17 cellular contexts compared by ENCODE assay signal in genomic region chr3:159917141-159917540, GRCh38.
DNase-seq lines count a peak whose midpoint lies in the region; ATAC-seq, FAIRE-seq and TF ChIP-seq lines count a peak whose summit lies in the region.
"Had no signal": no experiment of that assay in that cellular context is flagged by ENCODE, and none has a peak within 500 bp of the region (broad histone marks: within the 10 kb centered on the region; RNA-seq: fewer than 3 reads in every experiment).

No MANE protein-coding gene starts in this region.

- no peak overlapping the region for H3K18ac ChIP-seq in mesenchymal stem cell (ENCODE audit: low read depth in 1 of 2, low read length in 2 of 2)

- no peak overlapping the region for H3K23ac ChIP-seq in mesenchymal stem cell (ENCODE audit: low read length in 2 of 2)

- H4K20me1 ChIP-seq in PC-9 (ENCODE audit: insufficient read depth): no peaks in the 10 kb centered on the region
- H4K20me1 ChIP-seq: BLaER1 had no signal

- peak; percentile 51 for FAIRE-seq in GM19239 (lab: Jason Lieb, UNC)

- no peaks in the 10 kb centered on the region for H3K36me3 ChIP-seq in PC-9 (ENCODE audit: low read depth)
- H3K36me3 ChIP-seq in mesenchymal stem cell (ENCODE audit: control insufficient read depth in 1 of 2, insufficient read depth in 2 of 2, low read depth in 1 of 2, low read length in 2 of 2): no peaks in the 10 kb centered on the region
- H3K36me3 ChIP-seq: BLaER1 had no signal

- no peaks in the 10 kb centered on the region for H3K36me3 Mint-ChIP-seq in type B pancreatic cell
- H3K36me3 Mint-ChIP-seq: CD4-positive, CD25-positive, alpha-beta regulatory T cell; CD8-positive, alpha-beta T cell had no signal

- H3K9me3 ChIP-seq in PC-9 (ENCODE audit: insufficient read depth, low read depth) (0 out of 2 replicates have a peak, but pooled peaks cover 3% of the 10 kb centered on the region), mesenchymal stem cell (ENCODE audit: control insufficient read depth, low read length) (no peaks in the 10 kb centered on the region)
- H3K9me3 ChIP-seq: BLaER1, Caco-2 had no signal

- H3K4me3 ChIP-seq in PC-9 (no peak overlapping the region), mesenchymal stem cell (ENCODE audit: insufficient read depth in 1 of 2, low read depth in 1 of 2, low read length in 2 of 2) (no peak overlapping the region)
- H3K4me3 ChIP-seq: BLaER1, GM23248 had no signal

- no peak overlapping the region for H4K8ac ChIP-seq in mesenchymal stem cell (ENCODE audit: low read length)

- H2BK15ac ChIP-seq in mesenchymal stem cell (ENCODE audit: low read depth, poor library complexity, severe bottlenecking): no peak overlapping the region

- H3K27me3 ChIP-seq in PC-9 (ENCODE audit: insufficient read depth, low read depth) (no peaks in the 10 kb centered on the region), mesenchymal stem cell (ENCODE audit: control insufficient read depth in 1 of 2, insufficient read depth in 1 of 2, low read length in 2 of 2) (no peaks in the 10 kb centered on the region)
- H3K27me3 ChIP-seq: BLaER1 had no signal

- intact Hi-C loops in PC-9 (cut with micrococcal nuclease; ENCODE audit: unreplicated experiment): no loop called here

- peaks cover 13% of the 10 kb centered on the region for H3K4me1 ChIP-seq in PC-9 (replicated peaks; ENCODE audit: insufficient read depth)
- peaks cover 7% of the 10 kb centered on the region for H3K4me1 ChIP-seq in mesenchymal stem cell (ENCODE audit: control insufficient read depth, insufficient read depth, low read depth, low read length)
- H3K4me1 ChIP-seq: BLaER1 had no signal

- whole genome bisulfite sequencing in mesenchymal stem cell: 100% methylated on average over 1 of the region's 2 CpGs

- no peak overlapping the region for H4K91ac ChIP-seq in mesenchymal stem cell (ENCODE audit: low read length)

- peaks cover 5% of the 10 kb centered on the region; the same call in 1 of the 2 replicates for H3F3A ChIP-seq in PC-9 (ENCODE audit: insufficient read depth, low read depth)

- H3K27me3 Mint-ChIP-seq in type B pancreatic cell: no peaks in the 10 kb centered on the region
- H3K27me3 Mint-ChIP-seq: B cell had no signal

- H3K79me2 ChIP-seq in PC-9 (ENCODE audit: low read depth): no peaks in the 10 kb centered on the region

- no peaks in the 10 kb centered on the region for H3K9me2 ChIP-seq in PC-9 (ENCODE audit: insufficient read depth)

- H3K9ac ChIP-seq in mesenchymal stem cell (ENCODE audit: low read length): no peak overlapping the region
- H3K9ac ChIP-seq: BLaER1, GM23248 had no signal

- no peaks in the 10 kb centered on the region for H3K4me1 Mint-ChIP-seq in type B pancreatic cell (ENCODE audit: unreplicated experiment)

- H2BK12ac ChIP-seq in mesenchymal stem cell (ENCODE audit: low read length in 2 of 2): no peak overlapping the region

- BruUV-seq in PC-9 (replicated peaks; lab: Mats Ljungman, UMichigan): no TSS peak

- no peak overlapping the region for H3K4ac ChIP-seq in mesenchymal stem cell (ENCODE audit: low read depth in 1 of 2, low read length in 2 of 2)

- H2BK120ac ChIP-seq in mesenchymal stem cell (ENCODE audit: low read depth, low read length): no peak overlapping the region

- H3K9me3 Mint-ChIP-seq in type B pancreatic cell: peaks cover 4% of the 10 kb centered on the region
- H3K9me3 Mint-ChIP-seq: CD8-positive, alpha-beta T cell; H9 had no signal

- no peak overlapping the region for H3K14ac ChIP-seq in mesenchymal stem cell (ENCODE audit: low read length in 2 of 2)

- H3K4me2 ChIP-seq in PC-9 (no peak overlapping the region), mesenchymal stem cell (ENCODE audit: low read length, poor library complexity, severe bottlenecking) (no peak overlapping the region)
- H3K4me2 ChIP-seq: BLaER1 had no signal

- CTCF ChIA-PET in PC-9 (lab: Charles Lee): no interaction called here

- TF ChIP-seq CTCF in PC-9 (conservative IDR thresholded peaks at IDR 0.05) (no peak), type B pancreatic cell (conservative IDR thresholded peaks at IDR 0.05) (no peak)

- no peaks in the 10 kb centered on the region for H3K79me1 ChIP-seq in mesenchymal stem cell (replicated peaks; ENCODE audit: low read length, poor library complexity, severe bottlenecking)

- POLR2A ChIA-PET in PC-9 (lab: Charles Lee; ENCODE audit: unreplicated experiment): no interaction called here

- no peak overlapping the region for H3K27ac Mint-ChIP-seq in type B pancreatic cell
- H3K27ac Mint-ChIP-seq: B cell; CD4-positive, CD25-positive, alpha-beta regulatory T cell; CD8-positive, alpha-beta T cell; H9 had no signal

- H3K27ac ChIP-seq in PC-9 (no peak overlapping the region), mesenchymal stem cell (ENCODE audit: low read length, poor library complexity, severe bottlenecking) (no peak overlapping the region)
- H3K27ac ChIP-seq: BLaER1, C4-2B, GM23248 had no signal

- peak overlapping the region; percentile 1 for H2AK5ac ChIP-seq in mesenchymal stem cell (ENCODE audit: low read length, severe bottlenecking)

- H2BK5ac ChIP-seq in mesenchymal stem cell (ENCODE audit: low read depth, low read length, poor library complexity, severe bottlenecking): no peak overlapping the region

- ATAC-seq in GM21737 (IDR thresholded peaks at IDR 0.05; ENCODE audit: unreplicated experiment): no peak
- no peak for ATAC-seq in GM21515 (IDR thresholded peaks at IDR 0.05; ENCODE audit: unreplicated experiment)
- ATAC-seq: CD8-positive, alpha-beta T cell; HCT116 had no signal

- DNase-seq in GM19239 (ENCODE audit: insufficient read length, low spot score) (no peak), PC-9 (no peak), mesenchymal stem cell (no peak), type B pancreatic cell (ENCODE audit: extremely low spot score, unreplicated experiment) (no peak)
- DNase-seq: Caco-2; CD4-positive, CD25-positive, alpha-beta regulatory T cell; CD8-positive, alpha-beta T cell; DMS153; DND-41; GM23248; H9 had no signal

- H2AFZ ChIP-seq in PC-9 (0 out of 2 replicates have a peak overlapping the region, but pooled peaks have one; percentile 26), mesenchymal stem cell (ENCODE audit: low read depth, low read length) (no peak overlapping the region)
- H2AFZ ChIP-seq: GM23248 had no signal

- H3K4me3 Mint-ChIP-seq in type B pancreatic cell: no peak overlapping the region
- H3K4me3 Mint-ChIP-seq: B cell; CD4-positive, CD25-positive, alpha-beta regulatory T cell; CD8-positive, alpha-beta T cell; H9 had no signal
